Comparison of ENCODE assay signal across 20 cellular contexts in the genomic region with DNA sequence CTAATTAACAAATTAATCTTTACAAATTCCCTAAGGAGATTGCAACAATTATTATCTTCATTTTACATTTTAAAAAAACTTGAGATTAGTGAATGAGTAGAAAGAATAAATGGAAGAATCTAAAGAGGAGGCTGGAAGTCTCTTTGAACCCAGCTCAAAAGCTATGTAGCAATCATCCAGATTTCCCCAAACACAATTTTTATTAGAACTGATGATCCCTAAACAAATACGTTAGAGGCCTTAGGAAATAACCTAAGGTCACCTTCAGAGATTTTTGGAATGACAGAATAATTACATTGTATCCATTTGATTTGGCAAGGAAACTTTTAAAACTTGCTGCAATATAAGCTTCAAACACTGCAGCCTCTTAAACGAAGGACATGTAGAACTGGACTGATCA.
"Had no signal": no experiment of that assay in that cellular context is flagged by ENCODE, and none has a peak within 500 bp of the region (broad histone marks: within the 10 kb centered on the region; RNA-seq: fewer than 3 reads in every experiment).

No MANE protein-coding gene starts in this region.

- DNase-seq: effector CD4-positive, alpha-beta T cell; endodermal cell; head of caudate nucleus; hippocampal formation; kidney glomerular epithelial cell; naive thymus-derived CD8-positive, alpha-beta T cell; posterior cingulate gyrus; stimulated activated CD4-positive, alpha-beta T cell treated with anti-CD3 and anti-CD28 coated beads, Interleukin-4, amount 100 ng/mL, for 1 hour; stimulated activated CD8-positive, alpha-beta memory T cell treated with anti-CD3 and anti-CD28 coated beads, Interleukin-4, amount 100 ng/mL, for 48 hours; stimulated activated naive CD8-positive, alpha-beta T cell treated with anti-CD3 and anti-CD28 coated beads, Interleukin-15, Interleukin-2, amounts not matched to agents 100 U/mL and 50 U/mL, for 24 hours; thyroid gland had no signal

- H3K9me3 ChIP-seq: neutrophil, thyroid gland had no signal

- H3K27ac Mint-ChIP-seq: endodermal cell; naive thymus-derived CD8-positive, alpha-beta T cell; stimulated activated effector memory CD8-positive, alpha-beta T cell treated with anti-CD3 and anti-CD28 coated beads, Interleukin-12 subunit alpha, Interleukin-12 subunit beta, amount 100 ng/mL, for 72 hours; type B pancreatic cell had no signal

- H3K4me3 Mint-ChIP-seq: endodermal cell; naive thymus-derived CD8-positive, alpha-beta T cell; stimulated activated effector memory CD8-positive, alpha-beta T cell treated with anti-CD3 and anti-CD28 coated beads, Interleukin-12 subunit alpha, Interleukin-12 subunit beta, amount 100 ng/mL, for 72 hours; type B pancreatic cell had no signal

- H3K36me3 ChIP-seq: neutrophil, right atrium auricular region, suprapubic skin, thyroid gland had no signal

- H3K36me3 Mint-ChIP-seq: stimulated activated effector memory CD8-positive, alpha-beta T cell treated with anti-CD3 and anti-CD28 coated beads, Interleukin-12 subunit alpha, Interleukin-12 subunit beta, amount 100 ng/mL, for 72 hours; type B pancreatic cell had no signal

- ATAC-seq: esophagus mucosa; left lobe of liver; naive thymus-derived CD8-positive, alpha-beta T cell; stimulated activated effector memory CD8-positive, alpha-beta T cell treated with anti-CD3 and anti-CD28 coated beads, Interleukin-12 subunit alpha, Interleukin-12 subunit beta, amount 100 ng/mL, for 72 hours; stimulated activated naive CD8-positive, alpha-beta T cell treated with anti-CD3 and anti-CD28 coated beads, Interleukin-15, Interleukin-2, amounts not matched to agents 100 U/mL and 50 U/mL, for 24 hours had no signal

- H3K4me2 ChIP-seq: smooth muscle cell had no signal

- H3K4me3 ChIP-seq: coronary artery, right atrium auricular region, smooth muscle cell, suprapubic skin, thyroid gland had no signal

- H3K4me1 ChIP-seq: right atrium auricular region, suprapubic skin, thyroid gland had no signal

- H3K27me3 ChIP-seq: neutrophil, right atrium auricular region, suprapubic skin, thyroid gland had no signal

- H3K4me1 Mint-ChIP-seq: endodermal cell; naive thymus-derived CD8-positive, alpha-beta T cell; stimulated activated effector memory CD8-positive, alpha-beta T cell treated with anti-CD3 and anti-CD28 coated beads, Interleukin-12 subunit alpha, Interleukin-12 subunit beta, amount 100 ng/mL, for 72 hours had no signal

- H3K27ac ChIP-seq: coronary artery, neutrophil, right atrium auricular region, suprapubic skin, thyroid gland had no signal
